1 cellular context compared by ENCODE assay signal in genomic region chr9:125634040-125634717, GRCh38.
TF ChIP-seq lines count a peak whose summit lies in the region.

No MANE protein-coding gene starts in this region.

TF ChIP-seq in GM12878, 131 proteins besides CTCF, POLR2A, EP300 and RAD21 (continued from another document and continues in another):
- no peak for TF ChIP-seq SUZ12 (IDR thresholded peaks at IDR 0.05; ENCODE audit: unreplicated experiment)
- TF ChIP-seq SMC3 (IDR thresholded peaks at IDR 0.05; ENCODE audit: borderline replicate concordance, low read length), result no peak
- peak; percentile 79; the same call in 1 of the 2 replicates for TF ChIP-seq MEF2A (IDR thresholded peaks at IDR 0.05; ENCODE audit: insufficient read depth, low read depth, low read length)
- TF ChIP-seq, protein P1, sequence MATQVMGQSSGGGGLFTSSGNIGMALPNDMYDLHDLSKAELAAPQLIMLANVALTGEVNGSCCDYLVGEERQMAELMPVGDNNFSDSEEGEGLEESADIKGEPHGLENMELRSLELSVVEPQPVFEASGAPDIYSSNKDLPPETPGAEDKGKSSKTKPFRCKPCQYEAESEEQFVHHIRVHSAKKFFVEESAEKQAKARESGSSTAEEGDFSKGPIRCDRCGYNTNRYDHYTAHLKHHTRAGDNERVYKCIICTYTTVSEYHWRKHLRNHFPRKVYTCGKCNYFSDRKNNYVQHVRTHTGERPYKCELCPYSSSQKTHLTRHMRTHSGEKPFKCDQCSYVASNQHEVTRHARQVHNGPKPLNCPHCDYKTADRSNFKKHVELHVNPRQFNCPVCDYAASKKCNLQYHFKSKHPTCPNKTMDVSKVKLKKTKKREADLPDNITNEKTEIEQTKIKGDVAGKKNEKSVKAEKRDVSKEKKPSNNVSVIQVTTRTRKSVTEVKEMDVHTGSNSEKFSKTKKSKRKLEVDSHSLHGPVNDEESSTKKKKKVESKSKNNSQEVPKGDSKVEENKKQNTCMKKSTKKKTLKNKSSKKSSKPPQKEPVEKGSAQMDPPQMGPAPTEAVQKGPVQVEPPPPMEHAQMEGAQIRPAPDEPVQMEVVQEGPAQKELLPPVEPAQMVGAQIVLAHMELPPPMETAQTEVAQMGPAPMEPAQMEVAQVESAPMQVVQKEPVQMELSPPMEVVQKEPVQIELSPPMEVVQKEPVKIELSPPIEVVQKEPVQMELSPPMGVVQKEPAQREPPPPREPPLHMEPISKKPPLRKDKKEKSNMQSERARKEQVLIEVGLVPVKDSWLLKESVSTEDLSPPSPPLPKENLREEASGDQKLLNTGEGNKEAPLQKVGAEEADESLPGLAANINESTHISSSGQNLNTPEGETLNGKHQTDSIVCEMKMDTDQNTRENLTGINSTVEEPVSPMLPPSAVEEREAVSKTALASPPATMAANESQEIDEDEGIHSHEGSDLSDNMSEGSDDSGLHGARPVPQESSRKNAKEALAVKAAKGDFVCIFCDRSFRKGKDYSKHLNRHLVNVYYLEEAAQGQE (IDR thresholded peaks at IDR 0.05; ENCODE audit: low read depth, low read length), result no peak
- TF ChIP-seq ZBTB11 (CRISPR knock-in tag; IDR thresholded peaks at IDR 0.05), result no peak
- no peak for TF ChIP-seq WRNIP1 (IDR thresholded peaks at IDR 0.05; ENCODE audit: borderline replicate concordance, low read depth, low read length)
- TF ChIP-seq BMI1 (IDR thresholded peaks at IDR 0.05; ENCODE audit: borderline replicate concordance), result peak; percentile 78
- no peak for TF ChIP-seq YBX1 (IDR thresholded peaks at IDR 0.05)
- TF ChIP-seq, protein P2, sequence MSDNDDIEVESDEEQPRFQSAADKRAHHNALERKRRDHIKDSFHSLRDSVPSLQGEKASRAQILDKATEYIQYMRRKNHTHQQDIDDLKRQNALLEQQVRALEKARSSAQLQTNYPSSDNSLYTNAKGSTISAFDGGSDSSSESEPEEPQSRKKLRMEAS (IDR thresholded peaks at IDR 0.05; ENCODE audit: low read depth, low read length), result no peak
- no peak for TF ChIP-seq SREBF2 (IDR thresholded peaks at IDR 0.05; ENCODE audit: low read length)
- no peak for TF ChIP-seq ESRRA (IDR thresholded peaks at IDR 0.05; ENCODE audit: low read length)
- no peak for TF ChIP-seq E4F1 (IDR thresholded peaks at IDR 0.05; ENCODE audit: borderline replicate concordance, partially characterized antibody)
- TF ChIP-seq BACH1 (IDR thresholded peaks at IDR 0.05; ENCODE audit: borderline replicate concordance), result peak; percentile 80; the same call in 1 of the 2 replicates
- TF ChIP-seq POLR2AphosphoS5 (IDR thresholded peaks at IDR 0.05; ENCODE audit: low read length), result no peak
- TF ChIP-seq IKZF2 (IDR thresholded peaks at IDR 0.05), result peak; percentile 98
- TF ChIP-seq, protein P3, sequence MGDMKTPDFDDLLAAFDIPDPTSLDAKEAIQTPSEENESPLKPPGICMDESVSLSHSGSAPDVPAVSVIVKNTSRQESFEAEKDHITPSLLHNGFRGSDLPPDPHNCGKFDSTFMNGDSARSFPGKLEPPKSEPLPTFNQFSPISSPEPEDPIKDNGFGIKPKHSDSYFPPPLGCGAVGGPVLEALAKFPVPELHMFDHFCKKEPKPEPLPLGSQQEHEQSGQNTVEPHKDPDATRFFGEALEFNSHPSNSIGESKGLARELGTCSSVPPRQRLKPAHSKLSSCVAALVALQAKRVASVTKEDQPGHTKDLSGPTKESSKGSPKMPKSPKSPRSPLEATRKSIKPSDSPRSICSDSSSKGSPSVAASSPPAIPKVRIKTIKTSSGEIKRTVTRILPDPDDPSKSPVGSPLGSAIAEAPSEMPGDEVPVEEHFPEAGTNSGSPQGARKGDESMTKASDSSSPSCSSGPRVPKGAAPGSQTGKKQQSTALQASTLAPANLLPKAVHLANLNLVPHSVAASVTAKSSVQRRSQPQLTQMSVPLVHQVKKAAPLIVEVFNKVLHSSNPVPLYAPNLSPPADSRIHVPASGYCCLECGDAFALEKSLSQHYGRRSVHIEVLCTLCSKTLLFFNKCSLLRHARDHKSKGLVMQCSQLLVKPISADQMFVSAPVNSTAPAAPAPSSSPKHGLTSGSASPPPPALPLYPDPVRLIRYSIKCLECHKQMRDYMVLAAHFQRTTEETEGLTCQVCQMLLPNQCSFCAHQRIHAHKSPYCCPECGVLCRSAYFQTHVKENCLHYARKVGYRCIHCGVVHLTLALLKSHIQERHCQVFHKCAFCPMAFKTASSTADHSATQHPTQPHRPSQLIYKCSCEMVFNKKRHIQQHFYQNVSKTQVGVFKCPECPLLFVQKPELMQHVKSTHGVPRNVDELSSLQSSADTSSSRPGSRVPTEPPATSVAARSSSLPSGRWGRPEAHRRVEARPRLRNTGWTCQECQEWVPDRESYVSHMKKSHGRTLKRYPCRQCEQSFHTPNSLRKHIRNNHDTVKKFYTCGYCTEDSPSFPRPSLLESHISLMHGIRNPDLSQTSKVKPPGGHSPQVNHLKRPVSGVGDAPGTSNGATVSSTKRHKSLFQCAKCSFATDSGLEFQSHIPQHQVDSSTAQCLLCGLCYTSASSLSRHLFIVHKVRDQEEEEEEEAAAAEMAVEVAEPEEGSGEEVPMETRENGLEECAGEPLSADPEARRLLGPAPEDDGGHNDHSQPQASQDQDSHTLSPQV (IDR thresholded peaks at IDR 0.05), result 0 out of 2 replicates have a peak, but pooled peaks have one; percentile 29
- no peak for TF ChIP-seq NR2C2 (IDR thresholded peaks at IDR 0.05; ENCODE audit: borderline replicate concordance, control insufficient read depth, insufficient read length, low read depth)
- TF ChIP-seq JUND (IDR thresholded peaks at IDR 0.05; ENCODE audit: low read depth, low read length), result no peak
- TF ChIP-seq SIX5 (IDR thresholded peaks at IDR 0.05; ENCODE audit: low read depth, low read length, severe bottlenecking), result no peak
- no peak for TF ChIP-seq NFXL1 (IDR thresholded peaks at IDR 0.05; ENCODE audit: borderline replicate concordance)
- peak; percentile 90 for TF ChIP-seq RUNX3 (IDR thresholded peaks at IDR 0.05; ENCODE audit: low read length)
- peak; percentile 43; the same call in 1 of the 2 replicates for TF ChIP-seq RAD51 (IDR thresholded peaks at IDR 0.05)
- TF ChIP-seq, protein P4, sequence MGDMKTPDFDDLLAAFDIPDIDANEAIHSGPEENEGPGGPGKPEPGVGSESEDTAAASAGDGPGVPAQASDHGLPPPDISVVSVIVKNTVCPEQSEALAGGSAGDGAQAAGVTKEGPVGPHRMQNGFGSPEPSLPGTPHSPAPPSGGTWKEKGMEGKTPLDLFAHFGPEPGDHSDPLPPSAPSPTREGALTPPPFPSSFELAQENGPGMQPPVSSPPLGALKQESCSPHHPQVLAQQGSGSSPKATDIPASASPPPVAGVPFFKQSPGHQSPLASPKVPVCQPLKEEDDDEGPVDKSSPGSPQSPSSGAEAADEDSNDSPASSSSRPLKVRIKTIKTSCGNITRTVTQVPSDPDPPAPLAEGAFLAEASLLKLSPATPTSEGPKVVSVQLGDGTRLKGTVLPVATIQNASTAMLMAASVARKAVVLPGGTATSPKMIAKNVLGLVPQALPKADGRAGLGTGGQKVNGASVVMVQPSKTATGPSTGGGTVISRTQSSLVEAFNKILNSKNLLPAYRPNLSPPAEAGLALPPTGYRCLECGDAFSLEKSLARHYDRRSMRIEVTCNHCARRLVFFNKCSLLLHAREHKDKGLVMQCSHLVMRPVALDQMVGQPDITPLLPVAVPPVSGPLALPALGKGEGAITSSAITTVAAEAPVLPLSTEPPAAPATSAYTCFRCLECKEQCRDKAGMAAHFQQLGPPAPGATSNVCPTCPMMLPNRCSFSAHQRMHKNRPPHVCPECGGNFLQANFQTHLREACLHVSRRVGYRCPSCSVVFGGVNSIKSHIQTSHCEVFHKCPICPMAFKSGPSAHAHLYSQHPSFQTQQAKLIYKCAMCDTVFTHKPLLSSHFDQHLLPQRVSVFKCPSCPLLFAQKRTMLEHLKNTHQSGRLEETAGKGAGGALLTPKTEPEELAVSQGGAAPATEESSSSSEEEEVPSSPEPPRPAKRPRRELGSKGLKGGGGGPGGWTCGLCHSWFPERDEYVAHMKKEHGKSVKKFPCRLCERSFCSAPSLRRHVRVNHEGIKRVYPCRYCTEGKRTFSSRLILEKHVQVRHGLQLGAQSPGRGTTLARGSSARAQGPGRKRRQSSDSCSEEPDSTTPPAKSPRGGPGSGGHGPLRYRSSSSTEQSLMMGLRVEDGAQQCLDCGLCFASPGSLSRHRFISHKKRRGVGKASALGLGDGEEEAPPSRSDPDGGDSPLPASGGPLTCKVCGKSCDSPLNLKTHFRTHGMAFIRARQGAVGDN (IDR thresholded peaks at IDR 0.05), result peak; percentile 65
- no peak for TF ChIP-seq EZH2 (IDR thresholded peaks at IDR 0.05; ENCODE audit: borderline replicate concordance, control insufficient read depth, low read depth, low read length)
- TF ChIP-seq FOXM1 (IDR thresholded peaks at IDR 0.05; ENCODE audit: low read depth, low read length), result peak; percentile 89
- no peak for TF ChIP-seq ASH2L (IDR thresholded peaks at IDR 0.05; ENCODE audit: borderline replicate concordance, low read depth)
- peak; percentile 87 for TF ChIP-seq IRF4 (IDR thresholded peaks at IDR 0.05; ENCODE audit: low read depth, low read length)
- TF ChIP-seq HDAC6 (IDR thresholded peaks at IDR 0.05; ENCODE audit: unreplicated experiment), result no peak
- TF ChIP-seq SUPT20H (IDR thresholded peaks at IDR 0.05; ENCODE audit: borderline replicate concordance, control insufficient read depth, low read depth, low read length), result no peak
- TF ChIP-seq SRF (IDR thresholded peaks at IDR 0.05; ENCODE audit: low read depth in 2 of 2, low read length in 2 of 2), result no peak
- no peak for TF ChIP-seq SIN3A (IDR thresholded peaks at IDR 0.05; ENCODE audit: low read depth, low read length)
- no peak for TF ChIP-seq NRF1 (conservative IDR thresholded peaks at IDR 0.05; ENCODE audit: low read depth, low read length)
- no peak for TF ChIP-seq IRF5 (IDR thresholded peaks at IDR 0.05; ENCODE audit: borderline replicate concordance)
- peak; percentile 97 for TF ChIP-seq IKZF1 (conservative IDR thresholded peaks at IDR 0.05)
- TF ChIP-seq MYB (IDR thresholded peaks at IDR 0.05; ENCODE audit: borderline replicate concordance, low read depth, low read length), result 0 out of 2 replicates have a peak, but pooled peaks have one; percentile 41
- TF ChIP-seq PAX5 (IDR thresholded peaks at IDR 0.05; ENCODE audit: borderline replicate concordance, low read depth, low read length), result 0 out of 2 replicates have a peak, but pooled peaks have one; percentile 16
- peak; percentile 94 for TF ChIP-seq RELB (IDR thresholded peaks at IDR 0.05; ENCODE audit: low read depth)
- no peak for TF ChIP-seq FOS (IDR thresholded peaks at IDR 0.05; ENCODE audit: borderline replicate concordance, extremely low read depth, insufficient read length)
